ENCODE assay signal across 28 cellular contexts in genomic region chr2:224883700-224884099, GRCh38.
DNase-seq lines count a peak whose midpoint lies in the region; ATAC-seq, FAIRE-seq and TF ChIP-seq lines count a peak whose summit lies in the region.
"Had no signal": no experiment of that assay in that cellular context is flagged by ENCODE, and none has a peak within 500 bp of the region (broad histone marks: within the 10 kb centered on the region; RNA-seq: fewer than 3 reads in every experiment).

No MANE protein-coding gene starts in this region.

- H3K4me3 Mint-ChIP-seq in activated CD8-positive, alpha-beta T cell treated with anti-CD3 and anti-CD28 coated beads for 36 hours: no peak overlapping the region
- no peak overlapping the region for H3K4me3 Mint-ChIP-seq in activated CD8-positive, alpha-beta T cell treated with anti-CD3 and anti-CD28 coated beads, Interleukin-2, amount 10 ng/mL, durations not matched to agents 7 days and 5 days
- peak overlapping the region; percentile 80 for H3K4me3 Mint-ChIP-seq in HFFc6
- H3K4me3 Mint-ChIP-seq in osteocyte (ENCODE audit: unreplicated experiment): no peak overlapping the region
- H3K4me3 Mint-ChIP-seq: activated CD4-positive, alpha-beta memory T cell treated with anti-CD3 and anti-CD28 coated beads for 36 hours; stimulated activated naive CD8-positive, alpha-beta T cell treated with anti-CD3 and anti-CD28 coated beads, Interleukin-15, amount 100 ng/mL, for 72 hours had no signal

- POLR2A ChIA-PET in activated CD8-positive, alpha-beta T cell treated with anti-CD3 and anti-CD28 coated beads for 36 hours (lab: Charles Lee): interaction anchor here (1.6 to 1.8 kb wide), 2 partner anchors 12 to 14 kb away, joined by 3 to 9 read pairs; no protein-coding TSS in a partner anchor
- POLR2A ChIA-PET in activated CD8-positive, alpha-beta T cell treated with anti-CD3 and anti-CD28 coated beads, Interleukin-2, amount 10 ng/mL, durations not matched to agents 7 days and 5 days (lab: Charles Lee): no interaction called here

- intact Hi-C loops in activated CD8-positive, alpha-beta T cell treated with anti-CD3 and anti-CD28 coated beads for 36 hours (cut with micrococcal nuclease): no loop called here

- no peaks in the 10 kb centered on the region for H3K9me3 Mint-ChIP-seq in activated CD8-positive, alpha-beta T cell treated with anti-CD3 and anti-CD28 coated beads for 36 hours
- peaks cover 2% of the 10 kb centered on the region for H3K9me3 Mint-ChIP-seq in activated CD8-positive, alpha-beta T cell treated with anti-CD3 and anti-CD28 coated beads, Interleukin-2, amount 10 ng/mL, durations not matched to agents 7 days and 5 days (ENCODE audit: insufficient read depth)
- H3K9me3 Mint-ChIP-seq in HFFc6 (no peaks in the 10 kb centered on the region), osteocyte (ENCODE audit: unreplicated experiment) (no peaks in the 10 kb centered on the region)
- H3K9me3 Mint-ChIP-seq: activated CD4-positive, alpha-beta memory T cell treated with anti-CD3 and anti-CD28 coated beads for 36 hours; activated naive CD4-positive, alpha-beta T cell treated with anti-CD3 and anti-CD28 coated beads, Interleukin-2, amount 50 U/mL, for 72 hours; stimulated activated naive CD8-positive, alpha-beta T cell treated with anti-CD3 and anti-CD28 coated beads, Interleukin-15, amount 100 ng/mL, for 72 hours had no signal

- no peaks in the 10 kb centered on the region for H3K27me3 Mint-ChIP-seq in activated CD8-positive, alpha-beta T cell treated with anti-CD3 and anti-CD28 coated beads for 36 hours
- H3K27me3 Mint-ChIP-seq in activated CD8-positive, alpha-beta T cell treated with anti-CD3 and anti-CD28 coated beads, Interleukin-2, amount 10 ng/mL, durations not matched to agents 7 days and 5 days (ENCODE audit: low read depth): no peaks in the 10 kb centered on the region
- H3K27me3 Mint-ChIP-seq in HFFc6 (ENCODE audit: insufficient read depth): peaks cover 1% of the 10 kb centered on the region; the same call in 1 of the 2 replicates
- H3K27me3 Mint-ChIP-seq in osteocyte (ENCODE audit: unreplicated experiment): no peaks in the 10 kb centered on the region
- H3K27me3 Mint-ChIP-seq: activated CD4-positive, alpha-beta memory T cell treated with anti-CD3 and anti-CD28 coated beads for 36 hours; stimulated activated naive CD8-positive, alpha-beta T cell treated with anti-CD3 and anti-CD28 coated beads, Interleukin-15, amount 100 ng/mL, for 72 hours had no signal

- H3K4me3 ChIP-seq in bronchial epithelial cell (ENCODE audit: low read depth, low read length): no peak overlapping the region
- H3K4me3 ChIP-seq: BLaER1 treated with 17β-estradiol and CSF1 and Interleukin-3, amounts not matched to agents 10 nM and 100 nM; body of pancreas; K562; lung; spleen; tibial artery had no signal

- peaks cover 61% of the 10 kb centered on the region for H3K4me1 Mint-ChIP-seq in activated CD8-positive, alpha-beta T cell treated with anti-CD3 and anti-CD28 coated beads for 36 hours (ENCODE audit: low read depth)
- H3K4me1 Mint-ChIP-seq in activated CD8-positive, alpha-beta T cell treated with anti-CD3 and anti-CD28 coated beads, Interleukin-2, amount 10 ng/mL, durations not matched to agents 7 days and 5 days (ENCODE audit: low read depth): peaks cover 41% of the 10 kb centered on the region
- H3K4me1 Mint-ChIP-seq in HFFc6 (ENCODE audit: low read depth): peaks cover 88% of the 10 kb centered on the region
- peaks cover 51% of the 10 kb centered on the region for H3K4me1 Mint-ChIP-seq in osteocyte (ENCODE audit: unreplicated experiment)

- H3K27ac Mint-ChIP-seq in activated CD8-positive, alpha-beta T cell treated with anti-CD3 and anti-CD28 coated beads for 36 hours: peak overlapping the region; percentile 66
- H3K27ac Mint-ChIP-seq in activated CD8-positive, alpha-beta T cell treated with anti-CD3 and anti-CD28 coated beads, Interleukin-2, amount 10 ng/mL, durations not matched to agents 7 days and 5 days: no peak overlapping the region
- H3K27ac Mint-ChIP-seq in HFFc6 (peak overlapping the region; percentile 93), osteocyte (ENCODE audit: unreplicated experiment) (peak overlapping the region; percentile 72)
- H3K27ac Mint-ChIP-seq: activated CD4-positive, alpha-beta memory T cell treated with anti-CD3 and anti-CD28 coated beads for 36 hours had no signal

- H3K36me3 Mint-ChIP-seq in activated CD8-positive, alpha-beta T cell treated with anti-CD3 and anti-CD28 coated beads for 36 hours (ENCODE audit: low read depth): peaks cover 88% of the 10 kb centered on the region
- H3K36me3 Mint-ChIP-seq in activated CD8-positive, alpha-beta T cell treated with anti-CD3 and anti-CD28 coated beads, Interleukin-2, amount 10 ng/mL, durations not matched to agents 7 days and 5 days (ENCODE audit: low read depth): peaks cover 86% of the 10 kb centered on the region
- H3K36me3 Mint-ChIP-seq in HFFc6 (ENCODE audit: low read depth) (peaks cover 65% of the 10 kb centered on the region), osteocyte (ENCODE audit: unreplicated experiment) (peaks cover under 1% of the 10 kb centered on the region)

- CTCF ChIA-PET in activated CD8-positive, alpha-beta T cell treated with anti-CD3 and anti-CD28 coated beads for 36 hours (lab: Charles Lee): interaction anchor here (1.2 to 1.5 kb wide), 2 partner anchors 9 kb away, joined by 3 to 4 read pairs; no protein-coding TSS in a partner anchor
- CTCF ChIA-PET in activated CD8-positive, alpha-beta T cell treated with anti-CD3 and anti-CD28 coated beads, Interleukin-2, amount 10 ng/mL, durations not matched to agents 7 days and 5 days (lab: Charles Lee): no interaction called here

- no peak for FAIRE-seq in bronchial epithelial cell (lab: Jason Lieb, UNC)
- FAIRE-seq: A204.1, G401.6, K562 had no signal

- no peak for ATAC-seq in activated CD8-positive, alpha-beta T cell treated with anti-CD3 and anti-CD28 coated beads for 36 hours
- ATAC-seq in activated CD8-positive, alpha-beta T cell treated with anti-CD3 and anti-CD28 coated beads, Interleukin-2, amount 10 ng/mL, durations not matched to agents 7 days and 5 days: no peak
- no peak for ATAC-seq in activated CD4-positive, CD25-positive, alpha-beta regulatory T cell treated with anti-CD3 and anti-CD28 coated beads, Interleukin-2, amount 50 U/mL, for 24 hours
- ATAC-seq in GM18498 (IDR thresholded peaks at IDR 0.05; ENCODE audit: unreplicated experiment): no peak
- ATAC-seq: activated naive CD4-positive, alpha-beta T cell treated with anti-CD3 and anti-CD28 coated beads, Interleukin-2, amount 50 U/mL, for 72 hours; body of pancreas; HCT116; K562; stimulated activated naive CD8-positive, alpha-beta T cell treated with anti-CD3 and anti-CD28 coated beads, Interleukin-15, amount 100 ng/mL, for 72 hours had no signal

- no peaks in the 10 kb centered on the region for H3K27me3 ChIP-seq in bronchial epithelial cell (ENCODE audit: control insufficient read depth, insufficient read depth, low read length)
- H3K27me3 ChIP-seq: BLaER1 treated with 17β-estradiol and CSF1 and Interleukin-3, amounts not matched to agents 10 nM and 100 nM; body of pancreas; spleen; tibial artery had no signal

- no peaks in the 10 kb centered on the region for H3K36me3 ChIP-seq in bronchial epithelial cell (ENCODE audit: control insufficient read depth, insufficient read depth, low read length)

- no peak for TF ChIP-seq CTCF in activated CD8-positive, alpha-beta T cell treated with anti-CD3 and anti-CD28 coated beads for 36 hours (IDR thresholded peaks at IDR 0.05)
- no peak for TF ChIP-seq CTCF in HFFc6 (IDR thresholded peaks at IDR 0.05)
- no peak for TF ChIP-seq CTCF in bronchial epithelial cell (IDR thresholded peaks at IDR 0.05; ENCODE audit: insufficient read depth, low read length, severe bottlenecking)
- TF ChIP-seq CTCF in osteocyte (IDR thresholded peaks at IDR 0.05): no peak

- DNase-seq in activated CD8-positive, alpha-beta T cell treated with anti-CD3 and anti-CD28 coated beads for 36 hours: no peak
- DNase-seq in activated CD8-positive, alpha-beta T cell treated with anti-CD3 and anti-CD28 coated beads, Interleukin-2, amount 10 ng/mL, durations not matched to agents 7 days and 5 days: no peak
- DNase-seq in HFFc6 (no peak), bronchial epithelial cell (ENCODE audit: low read depth) (peak; percentile 21), osteocyte (ENCODE audit: extremely low spot score, unreplicated experiment) (no peak), NCI-H82 (lab: John Stamatoyannopoulos, UW) (no peak)
- DNase-seq: activated CD4-positive, alpha-beta memory T cell treated with anti-CD3 and anti-CD28 coated beads for 36 hours; effector CD8-positive, alpha-beta T cell; MM.1S; NCI-H146; NCI-H510A treated with DMSO at 0.1 percent for 48 hours; NK-92 treated with Interleukin-12 subunit alpha and Interleukin-12 subunit beta, amount 100 ng/mL, for 24 hours; nucleus accumbens; retina; spleen; stimulated activated CD4-positive, alpha-beta T cell treated with anti-CD3 and anti-CD28 coated beads, Interleukin-4, amount 100 ng/mL, for 1 hour; stimulated activated naive CD8-positive, alpha-beta T cell treated with anti-CD3 and anti-CD28 coated beads, Interleukin-15, amount 100 ng/mL, for 72 hours; tibial artery had no signal
